In the genomic region with DNA sequence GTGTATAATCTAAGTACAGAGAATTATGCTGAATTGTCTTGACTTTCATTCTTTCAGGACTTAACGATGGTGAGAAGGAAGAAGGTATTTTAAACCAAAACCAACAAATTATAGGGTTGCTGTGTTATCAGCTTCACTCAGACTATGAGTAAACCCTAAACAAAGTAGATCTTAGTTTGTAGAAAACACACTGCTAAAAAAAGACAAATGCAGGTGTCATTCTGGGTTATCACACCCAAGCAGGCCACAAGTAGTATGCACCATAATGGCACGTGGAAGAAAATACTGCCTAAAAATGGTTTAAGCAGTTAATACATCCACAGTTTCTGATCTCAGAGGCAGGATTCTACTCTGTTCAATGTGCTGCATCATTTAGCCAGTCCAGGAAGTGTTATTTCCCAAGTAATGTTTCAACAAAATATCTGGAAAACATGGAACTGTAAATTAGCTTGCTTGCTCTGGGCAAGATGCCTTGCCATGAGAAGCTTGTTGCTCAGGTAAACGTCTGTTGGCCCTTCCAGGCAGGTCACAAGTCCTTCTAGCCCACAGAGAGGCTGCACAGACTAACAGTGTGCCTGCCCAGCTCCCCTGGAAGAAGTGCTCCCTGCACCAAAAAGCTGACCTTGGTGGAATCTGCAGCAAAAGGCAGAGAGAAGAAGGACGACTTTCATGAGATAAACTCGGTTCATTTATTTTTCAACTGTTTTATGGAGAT, we compare ENCODE assay signal across 10 cellular contexts. TPM values are rescaled to one million over a fixed set of nuclear protein-coding genes. Genes with fewer than 3 reads are reported as not detected.
A peak's percentile ranks its signal among the peaks of the same experiment; 100 is the strongest.
DNase-seq lines count a peak whose midpoint lies in the region; ATAC-seq and TF ChIP-seq lines count a peak whose summit lies in the region.
"Had no signal": no experiment of that assay in that cellular context is flagged by ENCODE, and none has a peak within 500 bp of the region (broad histone marks: within the 10 kb centered on the region; RNA-seq: fewer than 3 reads in every experiment).

No MANE protein-coding gene starts in this region.

- H3K4me1 ChIP-seq in aorta (ENCODE audit: control insufficient read depth in 1 of 2, insufficient read depth in 2 of 2, low read length in 2 of 2) (peaks cover 2 to 3% of the 10 kb centered on the region in 2 donors), heart left ventricle (peaks cover 0 to 49% (median 15%) of the 10 kb centered on the region in 12 donors)

- H3K4me1 Mint-ChIP-seq in stimulated activated naive CD8-positive, alpha-beta T cell treated with anti-CD3 and anti-CD28 coated beads, Interleukin-15, Interleukin-2, amounts not matched to agents 100 ng/mL and 50 ng/mL, for 24 hours (ENCODE audit: low read depth) = peaks cover 53% of the 10 kb centered on the region
- peaks cover 67% of the 10 kb centered on the region for H3K4me1 Mint-ChIP-seq in activated T-helper 1 cell treated with anti-CD3 and anti-CD28 coated beads, Interleukin-12 subunit alpha, Interleukin-12 subunit beta, Interleukin-2, Interleukin-4 antibody, amounts not matched to agents 30 ng/mL and 10 ng/mL and 1 ng/mL, durations not matched to agents 14 hours and 24 hours and 36 hours (ENCODE audit: low read depth)
- peaks cover 8% of the 10 kb centered on the region for H3K4me1 Mint-ChIP-seq in nephron progenitor cell

- no peaks in the 10 kb centered on the region for H3K9me3 ChIP-seq in aorta (ENCODE audit: control insufficient read depth, low read length)
- H3K9me3 ChIP-seq in heart left ventricle = no peaks in the 10 kb centered on the region

- intact Hi-C loops in activated T-helper 1 cell treated with anti-CD3 and anti-CD28 coated beads, Interleukin-12 subunit alpha, Interleukin-12 subunit beta, Interleukin-2, Interleukin-4 antibody, amounts not matched to agents 30 ng/mL and 10 ng/mL and 1 ng/mL, durations not matched to agents 14 hours and 24 hours and 36 hours (cut with micrococcal nuclease) = loop anchor here (2.0 kb wide), 1 partner anchor 52 kb away; no protein-coding TSS in a partner anchor
- intact Hi-C loops in aorta (cut with DNase I) = loop anchor here in 1 of 2 donors (5.0 kb wide), 1 partner anchor 35 kb away; no protein-coding TSS in a partner anchor
- intact Hi-C loops in heart left ventricle (cut with DNase I) = loop anchor here in 2 of 10 donors (5.0 to 10.0 kb wide), 2 partner anchors 35 to 92 kb away; no protein-coding TSS in a partner anchor

- WGBS in aorta, 2 donors = 43 to 49% methylated on average over 5 of the region's 5 CpGs
- 63 to 67% (median 63%) methylated on average over 5 of the region's 5 CpGs for WGBS in heart left ventricle, 4 donors

- H3K4me3 ChIP-seq in aorta (ENCODE audit: low read length in 2 of 2) = no peak overlapping the region
- no peak overlapping the region for H3K4me3 ChIP-seq in heart left ventricle

- H3K27ac Mint-ChIP-seq in stimulated activated naive CD8-positive, alpha-beta T cell treated with anti-CD3 and anti-CD28 coated beads, Interleukin-15, Interleukin-2, amounts not matched to agents 100 ng/mL and 50 ng/mL, for 24 hours = peak overlapping the region; percentile 75
- peak overlapping the region; percentile 90 for H3K27ac Mint-ChIP-seq in activated T-helper 1 cell treated with anti-CD3 and anti-CD28 coated beads, Interleukin-12 subunit alpha, Interleukin-12 subunit beta, Interleukin-2, Interleukin-4 antibody, amounts not matched to agents 30 ng/mL and 10 ng/mL and 1 ng/mL, durations not matched to agents 14 hours and 24 hours and 36 hours
- H3K27ac Mint-ChIP-seq in nephron progenitor cell = no peak overlapping the region

- no peaks in the 10 kb centered on the region for H3K27me3 Mint-ChIP-seq in stimulated activated naive CD8-positive, alpha-beta T cell treated with anti-CD3 and anti-CD28 coated beads, Interleukin-15, Interleukin-2, amounts not matched to agents 100 ng/mL and 50 ng/mL, for 24 hours
- no peaks in the 10 kb centered on the region for H3K27me3 Mint-ChIP-seq in activated T-helper 1 cell treated with anti-CD3 and anti-CD28 coated beads, Interleukin-12 subunit alpha, Interleukin-12 subunit beta, Interleukin-2, Interleukin-4 antibody, amounts not matched to agents 30 ng/mL and 10 ng/mL and 1 ng/mL, durations not matched to agents 14 hours and 24 hours and 36 hours (ENCODE audit: insufficient read depth)
- H3K27me3 Mint-ChIP-seq in nephron progenitor cell (ENCODE audit: low read depth, poor library complexity) = peaks cover 6% of the 10 kb centered on the region

- H3K27ac ChIP-seq in aorta (ENCODE audit: low read depth in 1 of 2, low read length in 2 of 2) (peak overlapping the region; percentile 5 to 43), heart left ventricle (peak overlapping the region in 2 of 12 donors; percentile 18 to 33)

- H3K4me3 Mint-ChIP-seq in stimulated activated naive CD8-positive, alpha-beta T cell treated with anti-CD3 and anti-CD28 coated beads, Interleukin-15, Interleukin-2, amounts not matched to agents 100 ng/mL and 50 ng/mL, for 24 hours = peak overlapping the region; percentile 60
- H3K4me3 Mint-ChIP-seq in activated T-helper 1 cell treated with anti-CD3 and anti-CD28 coated beads, Interleukin-12 subunit alpha, Interleukin-12 subunit beta, Interleukin-2, Interleukin-4 antibody, amounts not matched to agents 30 ng/mL and 10 ng/mL and 1 ng/mL, durations not matched to agents 14 hours and 24 hours and 36 hours = peak overlapping the region; percentile 27
- no peak overlapping the region for H3K4me3 Mint-ChIP-seq in nephron progenitor cell

- peaks cover 8% of the 10 kb centered on the region for H3K36me3 Mint-ChIP-seq in stimulated activated naive CD8-positive, alpha-beta T cell treated with anti-CD3 and anti-CD28 coated beads, Interleukin-15, Interleukin-2, amounts not matched to agents 100 ng/mL and 50 ng/mL, for 24 hours (ENCODE audit: low read depth)
- H3K36me3 Mint-ChIP-seq in activated T-helper 1 cell treated with anti-CD3 and anti-CD28 coated beads, Interleukin-12 subunit alpha, Interleukin-12 subunit beta, Interleukin-2, Interleukin-4 antibody, amounts not matched to agents 30 ng/mL and 10 ng/mL and 1 ng/mL, durations not matched to agents 14 hours and 24 hours and 36 hours (ENCODE audit: low read depth) = peaks cover 22% of the 10 kb centered on the region
- H3K36me3 Mint-ChIP-seq in nephron progenitor cell (ENCODE audit: low read depth) = no peaks in the 10 kb centered on the region

- ATAC-seq in stimulated activated naive CD8-positive, alpha-beta T cell treated with anti-CD3 and anti-CD28 coated beads, Interleukin-15, Interleukin-2, amounts not matched to agents 100 U/mL and 50 U/mL, for 24 hours = no peak
- ATAC-seq in HG02938 (IDR thresholded peaks at IDR 0.05; ENCODE audit: unreplicated experiment) = peak; percentile 28
- no peak for ATAC-seq in aorta (ENCODE audit: low FRiP score)
- ATAC-seq in heart left ventricle = no peak

- no peaks in the 10 kb centered on the region for H3K9me3 Mint-ChIP-seq in stimulated activated naive CD8-positive, alpha-beta T cell treated with anti-CD3 and anti-CD28 coated beads, Interleukin-15, Interleukin-2, amounts not matched to agents 100 ng/mL and 50 ng/mL, for 24 hours
- H3K9me3 Mint-ChIP-seq in activated T-helper 1 cell treated with anti-CD3 and anti-CD28 coated beads, Interleukin-12 subunit alpha, Interleukin-12 subunit beta, Interleukin-2, Interleukin-4 antibody, amounts not matched to agents 30 ng/mL and 10 ng/mL and 1 ng/mL, durations not matched to agents 14 hours and 24 hours and 36 hours = no peaks in the 10 kb centered on the region
- no peaks in the 10 kb centered on the region for H3K9me3 Mint-ChIP-seq in nephron progenitor cell

- no peaks in the 10 kb centered on the region for H3K27me3 ChIP-seq in aorta (ENCODE audit: control insufficient read depth in 1 of 2, insufficient read depth in 2 of 2, low read length in 1 of 2)
- no peaks in the 10 kb centered on the region for H3K27me3 ChIP-seq in heart left ventricle

- no peak for TF ChIP-seq CTCF in nephron progenitor cell (IDR thresholded peaks at IDR 0.05)
- TF ChIP-seq CTCF in heart left ventricle (IDR thresholded peaks at IDR 0.05) = no peak

- TF ChIP-seq POLR2A in heart left ventricle (IDR thresholded peaks at IDR 0.05) = no peak

- DNase-seq in stimulated activated naive CD8-positive, alpha-beta T cell treated with anti-CD3 and anti-CD28 coated beads, Interleukin-15, Interleukin-2, amounts not matched to agents 100 U/mL and 50 U/mL, for 24 hours = no peak
- DNase-seq in activated T-helper 1 cell treated with anti-CD3 and anti-CD28 coated beads, Interleukin-12 subunit alpha, Interleukin-12 subunit beta, Interleukin-2, Interleukin-4 antibody, amounts not matched to agents 30 ng/mL and 10 ng/mL and 1 ng/mL, durations not matched to agents 14 hours and 24 hours and 36 hours (ENCODE audit: low spot score) = no peak
- no peak for DNase-seq in aorta
- no peak for DNase-seq in nephron progenitor cell
- no peak for DNase-seq in heart left ventricle
- DNase-seq in NCI-H2227 treated with DMSO at 0.1 percent for 48 hours (lab: John Stamatoyannopoulos, UW) = no peak
- DNase-seq: stimulated activated CD4-positive, alpha-beta T cell treated with anti-CD3 and anti-CD28 coated beads, Interleukin-4, amount 100 ng/mL, for 4 hours; SW 1271 had no signal

- H3K36me3 ChIP-seq in aorta (ENCODE audit: control insufficient read depth in 1 of 2, insufficient read depth in 2 of 2, low read length in 1 of 2) (no peaks in the 10 kb centered on the region), heart left ventricle (no peaks in the 10 kb centered on the region)

RNA-seq across cellular contexts. Expression of gene DIPK1A, which starts 4.1 kb away (rescaled TPM):
- total RNA-seq in activated T-helper 1 cell treated with anti-CD3 and anti-CD28 coated beads, Interleukin-12 subunit alpha, Interleukin-12 subunit beta, Interleukin-2, Interleukin-4 antibody, amounts not matched to agents 30 ng/mL and 10 ng/mL and 1 ng/mL, durations not matched to agents 14 hours and 24 hours and 36 hours = 20.3 and 20.8 TPM in 2 replicates
- total RNA-seq in aorta (10 to 100 TPM; 11.0 to 15.9 TPM), heart left ventricle (10 to 100 TPM in 2 of 9 donors, 1 to 10 TPM in 7; 4.6 to 11.6 (median 6.5) TPM)
- polyA plus RNA-seq in aorta (10 to 100 TPM in 1 of 2 donors, 1 to 10 TPM in 1; 4.9 to 10.6 TPM), heart left ventricle (1 to 10 TPM; 2.8 to 6.1 TPM)
